Comparison of ENCODE assay signal across 1 cellular context in the genomic region with DNA sequence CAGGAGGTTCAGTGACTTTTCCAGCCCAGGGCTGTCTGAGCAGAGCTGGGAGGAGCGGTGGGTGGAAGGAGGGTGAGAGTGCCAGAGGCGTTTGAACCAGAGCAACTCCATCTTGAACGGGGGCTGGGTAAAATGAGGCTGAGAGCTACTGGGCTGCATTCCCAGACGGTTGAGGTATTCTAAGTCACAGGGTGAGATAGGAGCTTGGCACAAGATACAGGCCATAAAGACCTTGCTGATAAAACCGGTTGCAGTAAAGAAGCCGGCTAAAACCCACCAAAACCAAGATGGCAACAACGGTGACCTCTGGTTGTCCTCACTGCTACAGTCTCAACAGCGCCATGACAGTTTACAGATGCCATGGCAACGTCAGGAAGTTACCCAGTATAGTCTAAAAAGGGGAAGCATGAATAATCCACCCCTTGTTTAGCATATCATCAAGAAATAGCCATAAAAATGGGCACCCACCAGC.
TF ChIP-seq lines count a peak whose summit lies in the region.

No MANE protein-coding gene starts in this region.

TF ChIP-seq in IMR-90, 13 proteins besides CTCF, POLR2A, EP300 and RAD21 (continued from another document):
- no peak for TF ChIP-seq CEBPB (IDR thresholded peaks at IDR 0.05; ENCODE audit: low read depth, low read length)
- no peak for TF ChIP-seq RCOR1 (IDR thresholded peaks at IDR 0.05; ENCODE audit: insufficient replicate concordance, low read length)
- TF ChIP-seq FOS (IDR thresholded peaks at IDR 0.05; ENCODE audit: low read depth, low read length): no peak
- TF ChIP-seq MAZ (IDR thresholded peaks at IDR 0.05; ENCODE audit: borderline replicate concordance, low read depth, low read length): no peak
- TF ChIP-seq NFE2L2 (IDR thresholded peaks at IDR 0.05; ENCODE audit: low read depth, low read length): no peak
- no peak for TF ChIP-seq MXI1 (IDR thresholded peaks at IDR 0.05; ENCODE audit: borderline replicate concordance, low read depth, low read length)
- TF ChIP-seq RFX5 (IDR thresholded peaks at IDR 0.05; ENCODE audit: low read depth, low read length): no peak
- TF ChIP-seq, protein P1, sequence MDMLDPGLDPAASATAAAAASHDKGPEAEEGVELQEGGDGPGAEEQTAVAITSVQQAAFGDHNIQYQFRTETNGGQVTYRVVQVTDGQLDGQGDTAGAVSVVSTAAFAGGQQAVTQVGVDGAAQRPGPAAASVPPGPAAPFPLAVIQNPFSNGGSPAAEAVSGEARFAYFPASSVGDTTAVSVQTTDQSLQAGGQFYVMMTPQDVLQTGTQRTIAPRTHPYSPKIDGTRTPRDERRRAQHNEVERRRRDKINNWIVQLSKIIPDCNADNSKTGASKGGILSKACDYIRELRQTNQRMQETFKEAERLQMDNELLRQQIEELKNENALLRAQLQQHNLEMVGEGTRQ (IDR thresholded peaks at IDR 0.05; ENCODE audit: low read depth, low read length): no peak
